In the genomic region with DNA sequence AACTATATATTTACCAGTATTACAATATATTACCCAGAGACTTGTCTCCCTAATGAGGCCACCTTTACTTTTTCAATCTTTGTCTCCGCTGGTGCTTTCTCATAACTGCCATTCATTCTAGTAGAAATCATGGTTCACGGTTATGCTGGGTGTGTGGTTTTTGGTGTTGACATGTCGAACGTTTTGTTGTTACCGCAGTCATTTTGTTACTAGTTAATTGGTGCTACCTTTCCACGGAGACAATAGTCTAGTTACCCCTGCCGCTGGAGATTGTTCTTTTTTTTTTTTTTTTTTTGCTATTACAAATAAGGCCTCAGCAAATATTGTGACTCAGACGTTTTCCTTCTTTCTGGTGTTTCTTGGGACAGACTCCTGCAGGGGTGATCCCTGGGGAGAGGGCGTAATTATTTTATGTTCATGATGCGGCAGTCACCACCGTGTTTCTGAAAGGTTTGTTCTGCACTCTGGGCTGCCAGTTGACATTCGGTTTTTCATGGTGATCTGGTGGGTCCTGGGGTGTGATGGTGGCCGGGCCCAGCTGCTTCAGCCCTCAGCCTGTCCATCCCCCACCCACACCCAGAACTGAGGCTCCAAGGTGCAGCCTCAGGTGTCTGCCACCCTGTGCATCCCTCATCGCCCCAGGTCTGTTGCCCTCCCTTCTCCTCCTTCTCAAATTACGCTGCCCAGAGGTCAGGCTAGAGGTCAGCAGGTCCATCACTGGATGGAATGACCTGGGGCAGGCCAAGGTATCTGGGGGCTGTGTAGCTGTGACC, we compare ENCODE assay signal across 13 cellular contexts. TPM values are rescaled to one million over a fixed set of nuclear protein-coding genes. Genes with fewer than 3 reads are reported as not detected.
DNase-seq lines count a peak whose midpoint lies in the region; ATAC-seq, FAIRE-seq and TF ChIP-seq lines count a peak whose summit lies in the region.
"Had no signal": no experiment of that assay in that cellular context is flagged by ENCODE, and none has a peak within 500 bp of the region (broad histone marks: within the 10 kb centered on the region; RNA-seq: fewer than 3 reads in every experiment).

No MANE protein-coding gene starts in this region.

- no peaks in the 10 kb centered on the region for H3K27me3 Mint-ChIP-seq in Caco-2 (ENCODE audit: insufficient read depth, unreplicated experiment)

- H2AK9ac ChIP-seq in IMR-90 (replicated peaks; ENCODE audit: low read depth, low read length, poor library complexity): no peak overlapping the region

- H2AK5ac ChIP-seq in IMR-90 (ENCODE audit: low read depth, low read length): no peak overlapping the region

- TF ChIP-seq POLR2A in IMR-90 (IDR thresholded peaks at IDR 0.05; ENCODE audit: low read depth, low read length): no peak
- TF ChIP-seq POLR2A in body of pancreas (IDR thresholded peaks at IDR 0.05): no peak

- H3K9me3 ChIP-seq in Caco-2 (0 out of 2 replicates have a peak, but pooled peaks cover 4% of the 10 kb centered on the region), IMR-90 (ENCODE audit: control insufficient read depth, insufficient read depth, low read length) (no peaks in the 10 kb centered on the region), body of pancreas (no peaks in the 10 kb centered on the region), pancreas (no peaks in the 10 kb centered on the region), WERI-Rb-1 (ENCODE audit: severe bottlenecking) (no peaks in the 10 kb centered on the region)

- peak overlapping the region; percentile 90 for H3K27ac Mint-ChIP-seq in Caco-2 (ENCODE audit: unreplicated experiment)

- TF ChIP-seq RAD21 in IMR-90 (IDR thresholded peaks at IDR 0.05; ENCODE audit: low read length): no peak

- H3K27me3 ChIP-seq in Caco-2 (replicated peaks; ENCODE audit: control insufficient read depth, insufficient read depth, low read length) (no peaks in the 10 kb centered on the region), IMR-90 (ENCODE audit: control insufficient read depth, insufficient read depth, low read length) (no peaks in the 10 kb centered on the region), body of pancreas (no peaks in the 10 kb centered on the region), pancreas (no peaks in the 10 kb centered on the region), WERI-Rb-1 (ENCODE audit: insufficient read depth, low read depth, severe bottlenecking) (no peaks in the 10 kb centered on the region)

- CTCF ChIA-PET in Caco-2 (lab: Charles Lee): interaction anchor here (0.8 kb wide), 1 partner anchor 13 kb away, joined by 3 read pairs; no protein-coding TSS in a partner anchor
- CTCF ChIA-PET in IMR-90 (lab: Yijun Ruan, JAX): no interaction called here

- TF ChIP-seq CTCF in Caco-2 (IDR thresholded peaks at IDR 0.05; ENCODE audit: insufficient read depth in 1 of 2, low read depth in 1 of 2, low read length in 1 of 2, severe bottlenecking in 1 of 2, unreplicated experiment in 1 of 2): no peak
- no peak for TF ChIP-seq CTCF in IMR-90 (conservative IDR thresholded peaks at IDR 0.05; ENCODE audit: low read depth, low read length)
- TF ChIP-seq CTCF in body of pancreas (IDR thresholded peaks at IDR 0.05): no peak
- TF ChIP-seq CTCF in pancreas (IDR thresholded peaks at IDR 0.05): no peak
- TF ChIP-seq CTCF in WERI-Rb-1 (IDR thresholded peaks at IDR 0.05; ENCODE audit: low read depth, low read length): no peak

- no peak overlapping the region for H3K4me3 ChIP-seq in Caco-2 (ENCODE audit: low read depth, low read length)
- no peak overlapping the region for H3K4me3 ChIP-seq in IMR-90 (ENCODE audit: insufficient read depth, low read depth, low read length)
- H3K4me3 ChIP-seq in body of pancreas: no peak overlapping the region
- H3K4me3 ChIP-seq in pancreas: no peak overlapping the region
- H3K4me3 ChIP-seq in WERI-Rb-1 (ENCODE audit: low read depth, low read length): no peak overlapping the region
- H3K4me3 ChIP-seq: GM23248 had no signal

- peaks cover 66% of the 10 kb centered on the region for H3K4me1 Mint-ChIP-seq in Caco-2 (ENCODE audit: low read depth, unreplicated experiment)

- H4K5ac ChIP-seq in IMR-90 (ENCODE audit: low read depth, low read length): no peak overlapping the region

- H2BK15ac ChIP-seq in IMR-90 (ENCODE audit: low read depth, low read length): no peak overlapping the region

- peaks cover 45% of the 10 kb centered on the region for H3K36me3 Mint-ChIP-seq in Caco-2 (ENCODE audit: insufficient read depth, unreplicated experiment)

- POLR2A ChIA-PET in Caco-2 (lab: Charles Lee): no interaction called here
- POLR2A ChIA-PET in IMR-90 (lab: Charles Lee; ENCODE audit: unreplicated experiment): no interaction called here

- H4K8ac ChIP-seq in IMR-90 (ENCODE audit: low read depth in 2 of 2, low read length in 2 of 2): no peak overlapping the region

- no peaks in the 10 kb centered on the region for H3K9me3 Mint-ChIP-seq in Caco-2 (ENCODE audit: unreplicated experiment)

- no peak overlapping the region for H3K14ac ChIP-seq in IMR-90 (replicated peaks; ENCODE audit: low read depth, low read length)

- peak overlapping the region; percentile 17 for H2AFZ ChIP-seq in IMR-90 (replicated peaks; ENCODE audit: low read length, poor library complexity)
- H2AFZ ChIP-seq: GM23248 had no signal

- no peak overlapping the region for H2BK5ac ChIP-seq in IMR-90 (ENCODE audit: low read depth, low read length, poor library complexity, severe bottlenecking)

- FAIRE-seq in pancreas (lab: Jason Lieb, UNC): no peak
- FAIRE-seq: kidney, TTC549 had no signal

- no peak overlapping the region for H3K23ac ChIP-seq in IMR-90 (ENCODE audit: low read depth, low read length)

- no peak overlapping the region for H3K56ac ChIP-seq in IMR-90 (ENCODE audit: extremely low read depth, insufficient read depth, low read length)

- peaks cover 14% of the 10 kb centered on the region for H3K9me1 ChIP-seq in IMR-90 (ENCODE audit: insufficient read depth, low read length)

- H3K4me3 Mint-ChIP-seq in Caco-2 (ENCODE audit: unreplicated experiment): peak overlapping the region; percentile 43

- dilution Hi-C loops in IMR-90 (cut with HindIII; ENCODE audit: low sequenced_read_pairs, unreplicated experiment): no loop called here

- intact Hi-C loops in Caco-2 (cut with micrococcal nuclease; ENCODE audit: unreplicated experiment) (no loop called here), IMR-90 (cut with micrococcal nuclease) (no loop called here), body of pancreas (cut with DNase I) (no loop called here), pancreas (cut with DNase I) (no loop called here)

- no CpG with 5 or more reads among the region's 15 CpGs for WGBS in IMR-90 (ENCODE audit: extremely low coverage in 2 of 2, insufficient read length in 1 of 2), 2 experiments
- WGBS in body of pancreas, 2 donors: 55 to 56% methylated on average over 10 to 15 of the region's 15 CpGs
- WGBS in pancreas, 2 donors: 62 to 63% methylated on average over 15 of the region's 15 CpGs

- no peak overlapping the region for H3K18ac ChIP-seq in IMR-90 (ENCODE audit: low read depth, low read length)

- no peak for DNase-seq in Caco-2
- no peak for DNase-seq in IMR-90
- DNase-seq in body of pancreas: no peak
- DNase-seq in pancreas: no peak
- no peak for DNase-seq in WERI-Rb-1
- no peak for DNase-seq in DMS153 (lab: John Stamatoyannopoulos, UW)
- DNase-seq: EL, GM23248, kidney, NCI-H1048, nucleus accumbens had no signal

- BruUV-seq in Caco-2 (replicated peaks; lab: Mats Ljungman, UMichigan): no TSS peak
- BruUV-seq in IMR-90 (replicated peaks; lab: Mats Ljungman, UMichigan): no TSS peak

- no peak overlapping the region for H3K27ac ChIP-seq in IMR-90 (ENCODE audit: insufficient read depth, low read length)
- H3K27ac ChIP-seq in body of pancreas: peak overlapping the region; percentile 1 to 90 (median 86)
- H3K27ac ChIP-seq in pancreas: peak overlapping the region; percentile 10 to 86 (median 73)
- H3K27ac ChIP-seq in WERI-Rb-1: no peak overlapping the region
- H3K27ac ChIP-seq: GM23248 had no signal

- no peak overlapping the region for H3K4ac ChIP-seq in IMR-90 (ENCODE audit: low read depth, low read length)

- H3K79me1 ChIP-seq in IMR-90 (ENCODE audit: low read depth in 1 of 2, low read length in 2 of 2): peaks cover 25 to 52% of the 10 kb centered on the region in 2 experiments

- no peak overlapping the region for H4K91ac ChIP-seq in IMR-90 (ENCODE audit: insufficient read depth, low read depth, low read length)

- H3K36me3 ChIP-seq in Caco-2 (ENCODE audit: control insufficient read depth, insufficient read depth, low read length) (peaks cover 2% of the 10 kb centered on the region; the same call in 1 of the 2 replicates), IMR-90 (ENCODE audit: control insufficient read depth, insufficient read depth, low read length) (no peaks in the 10 kb centered on the region), body of pancreas (replicated peaks in 1 of 2; ENCODE audit: insufficient read depth in 1 of 2, low read depth in 2 of 2) (no peaks in the 10 kb centered on the region), pancreas (no peaks in the 10 kb centered on the region), WERI-Rb-1 (no peaks in the 10 kb centered on the region; the same call in 1 of the 2 replicates)

- in situ Hi-C loops in IMR-90 (cut with MboI; ENCODE audit: low sequenced_read_pairs): no loop called here

- H3K4me2 ChIP-seq in IMR-90 (ENCODE audit: low read depth, low read length): no peak overlapping the region

- H4K20me1 ChIP-seq in IMR-90 (ENCODE audit: insufficient read depth, low read length): peaks cover 46% of the 10 kb centered on the region

- no peak overlapping the region for H2BK20ac ChIP-seq in IMR-90 (ENCODE audit: low read depth, low read length)

- peaks cover 61% of the 10 kb centered on the region for H3K4me1 ChIP-seq in Caco-2
- peaks cover 27% of the 10 kb centered on the region; the same call in 1 of the 2 replicates for H3K4me1 ChIP-seq in IMR-90 (ENCODE audit: control insufficient read depth, insufficient read depth, low read length)
- peaks cover 37% of the 10 kb centered on the region for H3K4me1 ChIP-seq in body of pancreas
- H3K4me1 ChIP-seq in pancreas: peaks cover 6 to 17% (median 11%) of the 10 kb centered on the region in 3 donors

- no peak overlapping the region for H3K9ac ChIP-seq in IMR-90 (ENCODE audit: low read depth, low read length)
- H3K9ac ChIP-seq: GM23248 had no signal

- no peak for ATAC-seq in IMR-90 (ENCODE audit: low read depth)
- ATAC-seq in body of pancreas: no peak
- no peak for ATAC-seq in pancreas
- ATAC-seq in HG03521 (IDR thresholded peaks at IDR 0.05; ENCODE audit: unreplicated experiment): no peak

- no peak overlapping the region for H2BK120ac ChIP-seq in IMR-90 (ENCODE audit: low read depth, low read length)

TF ChIP-seq in IMR-90, 13 proteins besides CTCF, POLR2A, EP300 and RAD21 (continues in another document):
- TF ChIP-seq MAZ (IDR thresholded peaks at IDR 0.05; ENCODE audit: borderline replicate concordance, low read depth, low read length): no peak
- TF ChIP-seq FOS (IDR thresholded peaks at IDR 0.05; ENCODE audit: low read depth, low read length): no peak

RNA-seq across cellular contexts. Expression of a gene that starts 28.6 kb away (rescaled TPM):
- total RNA-seq in Caco-2 (2022) (94.3 TPM in 2 replicates), IMR-90 (2012; rRNA removed) (10.4 and 11.1 TPM in 2 replicates), body of pancreas (10 to 100 TPM; 43.3 to 63.6 TPM), pancreas (10 to 100 TPM; 27.4 to 50.6 (median 31.3) TPM)
- polyA plus RNA-seq in IMR-90 (2012; rRNA removed) (15.0 and 19.0 TPM in 2 replicates), pancreas (10 to 100 TPM; 43.7 to 62.8 TPM)
- polyA plus RNA-seq in IMR-90 (2012; cell fraction: cytosol; rRNA removed): 12.0 and 21.8 TPM in 2 replicates
- polyA plus RNA-seq in IMR-90 (2012; cell fraction: nucleus; rRNA removed; ENCODE audit: low replicate concordance): 13.9 and 32.5 TPM in 2 replicates

Comparison
In these comparisons a context has a peak if more than half of its experiments do, and no peak if none do; other contexts are left out.
1. H3K27ac ChIP-seq: peak in body of pancreas (4 of 4) and pancreas (4 of 4); none in IMR-90 (single experiment) and WERI-Rb-1 (single experiment).